ENCODE assay signal across 6 cellular contexts in genomic region chr19:17394891-17395415, GRCh38. TPM values are rescaled to one million over a fixed set of nuclear protein-coding genes. Genes with fewer than 3 reads are reported as not detected.
DNase-seq lines count a peak whose midpoint lies in the region; ATAC-seq and TF ChIP-seq lines count a peak whose summit lies in the region.

No MANE protein-coding gene starts in this region.

- ATAC-seq in GM19463 (IDR thresholded peaks at IDR 0.05; ENCODE audit: unreplicated experiment), result no peak

- DNase-seq in NCI-H524 (lab: John Stamatoyannopoulos, UW) (peak; percentile 58 to 61), NCI-H524 treated with DMSO at 0.1 percent for 48 hours (lab: John Stamatoyannopoulos, UW) (no peak), fibroblast of the aortic adventitia (ENCODE audit: low read depth) (no peak)
- peak; percentile 25 to 55 (median 48) for DNase-seq in activated CD4-positive, CD25-positive, alpha-beta regulatory T cell (lab: John Stamatoyannopoulos, UW)
- peak; percentile 59 for DNase-seq in stimulated activated CD4-positive, alpha-beta T cell treated with anti-CD3 and anti-CD28 coated beads, Interleukin-2, amount 100 ng/mL, for 4 hours (ENCODE audit: low read depth)

- H3K4me3 ChIP-seq in fibroblast of the aortic adventitia (ENCODE audit: low read depth, low read length), result no peak overlapping the region

- TF ChIP-seq CTCF in fibroblast of the aortic adventitia (IDR thresholded peaks at IDR 0.05; ENCODE audit: insufficient read depth, low read length), result peak; percentile 35

RNA-seq across cellular contexts. Expression of gene CCDC194, which starts 1.0 kb away (rescaled TPM):
- total RNA-seq in fibroblast of the aortic adventitia (ENCODE audit: low replicate concordance), result not detected in 2 replicates

RNA-seq across cellular contexts. Expression of gene BST2, which starts 10.5 kb away (rescaled TPM):
- 9.8 and 48.1 TPM in 2 replicates for total RNA-seq in fibroblast of the aortic adventitia (ENCODE audit: low replicate concordance)

RNA-seq across cellular contexts. Expression of gene PLVAP, which starts 17.8 kb away (rescaled TPM):
- total RNA-seq in fibroblast of the aortic adventitia (ENCODE audit: low replicate concordance), result 0.09 TPM in 1 of 2 replicates, not detected in the other

RNA-seq across cellular contexts. Expression of gene MVB12A, which starts 24.9 kb away (rescaled TPM):
- total RNA-seq in fibroblast of the aortic adventitia (ENCODE audit: low replicate concordance), result 44.7 and 47.5 TPM in 2 replicates

RNA-seq across cellular contexts. Expression of gene TMEM221, which starts 53.5 kb away (rescaled TPM):
- total RNA-seq in fibroblast of the aortic adventitia (ENCODE audit: low replicate concordance), result not detected in 2 replicates

Comparison
In these comparisons a context has a peak if more than half of its experiments do, and no peak if none do; other contexts are left out.
1. DNase-seq: peak in NCI-H524 (2 of 2), activated CD4-positive, CD25-positive, alpha-beta regulatory T cell (4 of 4) and stimulated activated CD4-positive, alpha-beta T cell treated with anti-CD3 and anti-CD28 coated beads, Interleukin-2, amount 100 ng/mL, for 4 hours (single experiment); none in NCI-H524 treated with DMSO at 0.1 percent for 48 hours (single experiment) and fibroblast of the aortic adventitia (single experiment).